Comparison of ENCODE assay signal across 10 cellular contexts in the genomic region with DNA sequence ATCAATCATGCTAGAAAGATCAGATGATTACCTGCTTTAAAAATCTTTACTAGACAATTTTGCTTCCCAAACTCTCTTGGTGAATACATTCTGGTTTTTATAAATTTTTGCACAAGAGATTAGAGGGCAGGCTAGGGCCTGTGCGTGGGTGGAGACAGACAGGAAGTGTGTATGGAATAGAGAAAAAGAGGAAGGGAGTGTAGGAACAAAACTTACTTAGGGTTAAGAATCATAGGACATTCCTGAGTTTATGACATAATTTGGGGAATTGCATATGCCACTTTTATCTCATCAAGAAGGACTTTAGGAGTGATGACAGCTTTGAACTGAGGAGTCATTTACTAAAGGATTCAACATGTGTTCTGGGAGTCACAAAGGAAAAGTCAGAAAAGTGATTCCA. TPM values are rescaled to one million over a fixed set of nuclear protein-coding genes. Genes with fewer than 3 reads are reported as not detected.
DNase-seq lines count a peak whose midpoint lies in the region; ATAC-seq, FAIRE-seq and TF ChIP-seq lines count a peak whose summit lies in the region.
"Had no signal": no experiment of that assay in that cellular context is flagged by ENCODE, and none has a peak within 500 bp of the region (broad histone marks: within the 10 kb centered on the region; RNA-seq: fewer than 3 reads in every experiment).

No MANE protein-coding gene starts in this region.

- no peak overlapping the region for H2AFZ ChIP-seq in trophoblast cell (ENCODE audit: insufficient read depth, low read length, poor library complexity)

- H3K9me3 ChIP-seq in adipocyte (ENCODE audit: control insufficient read depth, low read length) (no peaks in the 10 kb centered on the region), heart left ventricle (no peaks in the 10 kb centered on the region), trophoblast cell (ENCODE audit: insufficient read depth, low read depth, low read length) (no peaks in the 10 kb centered on the region)

- peaks cover 81% of the 10 kb centered on the region for H3K36me3 ChIP-seq in adipocyte (ENCODE audit: control insufficient read depth, insufficient read depth, low read length, severe bottlenecking)
- peaks cover 0 to 73% (median 25%) of the 10 kb centered on the region in 9 donors for H3K36me3 ChIP-seq in heart left ventricle
- H3K36me3 ChIP-seq in trophoblast cell (ENCODE audit: control insufficient read depth in 1 of 2, insufficient read depth in 2 of 2, low read length in 2 of 2), result peaks cover 34 to 66% of the 10 kb centered on the region in 2 experiments

- no peaks in the 10 kb centered on the region for H3K79me2 ChIP-seq in trophoblast cell (ENCODE audit: control insufficient read depth, insufficient read depth, low read length, poor library complexity)

- ATAC-seq in heart left ventricle, result peak; percentile 54 to 68 (median 59)
- no peak for ATAC-seq in HG03571 (IDR thresholded peaks at IDR 0.05; ENCODE audit: unreplicated experiment)
- ATAC-seq: left colon had no signal

- H3K27me3 ChIP-seq in adipocyte (replicated peaks; ENCODE audit: control insufficient read depth, insufficient read depth, low read length), result no peaks in the 10 kb centered on the region
- no peaks in the 10 kb centered on the region for H3K27me3 ChIP-seq in heart left ventricle
- H3K27me3 ChIP-seq in trophoblast cell (ENCODE audit: insufficient read depth, low read length), result no peaks in the 10 kb centered on the region

- no peak overlapping the region for H3K4me2 ChIP-seq in trophoblast cell (ENCODE audit: low read length)

- H3K9ac ChIP-seq in adipocyte (ENCODE audit: low read length) (peak overlapping the region; percentile 79), trophoblast cell (ENCODE audit: low read length) (no peak overlapping the region)

- no peak overlapping the region for H4K91ac ChIP-seq in trophoblast cell (ENCODE audit: low read depth, low read length)

- TF ChIP-seq CTCF in heart left ventricle (IDR thresholded peaks at IDR 0.05), result no peak

- H3K27ac ChIP-seq in heart left ventricle, result peak overlapping the region; percentile 37 to 92 (median 72)
- H3K27ac ChIP-seq in trophoblast cell (ENCODE audit: low read depth, low read length), result peak overlapping the region; percentile 30

- 38 to 50% (median 42%) methylated on average over 1 of the region's 1 CpG for WGBS in heart left ventricle, 4 donors
- no CpG with 5 or more reads among the region's 1 CpG for WGBS in trophoblast cell (ENCODE audit: extremely low coverage, insufficient coverage, insufficient read length)

- H4K8ac ChIP-seq in trophoblast cell (ENCODE audit: low read depth, low read length), result no peak overlapping the region

- H3K23ac ChIP-seq in trophoblast cell (ENCODE audit: low read length), result no peak overlapping the region

- H3K4me1 ChIP-seq in adipocyte (ENCODE audit: control insufficient read depth, insufficient read depth, low read length) (peaks cover 48% of the 10 kb centered on the region), heart left ventricle (peaks cover 0 to 78% (median 56%) of the 10 kb centered on the region in 12 donors), trophoblast cell (ENCODE audit: control insufficient read depth in 1 of 2, insufficient read depth in 2 of 2, low read length in 2 of 2) (peaks cover 0 to 7% of the 10 kb centered on the region in 2 experiments)

- DNase-seq in AG08395 (ENCODE audit: low spot score), result peak; percentile 6
- DNase-seq in adipocyte (ENCODE audit: low read depth), result no peak
- DNase-seq in heart left ventricle, result peak in 3 of 5 donors; percentile 40 to 79 (median 64)
- peak in 1 of 2 donors; percentile 39 for DNase-seq in trophoblast cell
- no peak for DNase-seq in GM12892 (ENCODE audit: insufficient read length)
- DNase-seq in NCI-H2081 treated with DMSO at 0.1 percent for 48 hours (lab: John Stamatoyannopoulos, UW), result no peak
- DNase-seq in DMS79 treated with DMSO at 0.1 percent for 48 hours (lab: John Stamatoyannopoulos, UW), result no peak
- DNase-seq: H9, left colon had no signal

- no peak overlapping the region for H3K4ac ChIP-seq in trophoblast cell (ENCODE audit: low read depth, low read length)

- H4K12ac ChIP-seq in trophoblast cell (ENCODE audit: low read depth, low read length), result no peak overlapping the region

- no peak overlapping the region for H3K14ac ChIP-seq in trophoblast cell (ENCODE audit: low read length)

- no peak for FAIRE-seq in GM12892 (lab: Jason Lieb, UNC)

- no peak overlapping the region for H2AK5ac ChIP-seq in trophoblast cell (ENCODE audit: low read length)

- no peak overlapping the region for H2BK120ac ChIP-seq in trophoblast cell (ENCODE audit: insufficient read depth, low read length, poor library complexity)

- no peak overlapping the region for H3K18ac ChIP-seq in trophoblast cell (ENCODE audit: low read length)

- no peaks in the 10 kb centered on the region for H3K79me1 ChIP-seq in trophoblast cell (ENCODE audit: low read length)

- H2BK5ac ChIP-seq in trophoblast cell (ENCODE audit: low read depth, low read length, poor library complexity), result no peak overlapping the region

- intact Hi-C loops in heart left ventricle (cut with DNase I), result loop anchor here in 3 of 10 donors (1.0 to 2.0 kb wide), 3 partner anchors 17 to 30 kb away; no protein-coding TSS in a partner anchor

- TF ChIP-seq POLR2A in heart left ventricle (IDR thresholded peaks at IDR 0.05) (no peak), GM12892 (IDR thresholded peaks at IDR 0.05; ENCODE audit: low read depth, low read length) (no peak)

- no peak overlapping the region for H2BK12ac ChIP-seq in trophoblast cell (ENCODE audit: low read length)

- H3K4me3 ChIP-seq in adipocyte (ENCODE audit: low read length) (peak overlapping the region; percentile 5), heart left ventricle (no peak overlapping the region), trophoblast cell (ENCODE audit: low read depth, low read length) (no peak overlapping the region)

RNA-seq across cellular contexts. Expression of a gene that starts 31.3 kb away (rescaled TPM):
- total RNA-seq in heart left ventricle, result 100 to 1,000 TPM in 2 of 9 donors, 10 to 100 TPM in 7; 29.1 to 121 (median 58.0) TPM
- 10 to 100 TPM; 51.6 to 53.2 TPM for polyA plus RNA-seq in heart left ventricle
- polyA plus RNA-seq in trophoblast cell (2013), result 407 and 428 TPM in 2 replicates
- polyA plus RNA-seq in GM12892 (2012; ENCODE audit: missing spikeins), result 0.74 TPM

Comparison
In these comparisons a context has a peak if more than half of its experiments do, and no peak if none do; other contexts are left out.
1. DNase-seq: peak in AG08395 (single experiment) and heart left ventricle (3 of 5); none in adipocyte (single experiment), GM12892 (single experiment), NCI-H2081 treated with DMSO at 0.1 percent for 48 hours (single experiment) and DMS79 treated with DMSO at 0.1 percent for 48 hours (single experiment).